In the genomic region with DNA sequence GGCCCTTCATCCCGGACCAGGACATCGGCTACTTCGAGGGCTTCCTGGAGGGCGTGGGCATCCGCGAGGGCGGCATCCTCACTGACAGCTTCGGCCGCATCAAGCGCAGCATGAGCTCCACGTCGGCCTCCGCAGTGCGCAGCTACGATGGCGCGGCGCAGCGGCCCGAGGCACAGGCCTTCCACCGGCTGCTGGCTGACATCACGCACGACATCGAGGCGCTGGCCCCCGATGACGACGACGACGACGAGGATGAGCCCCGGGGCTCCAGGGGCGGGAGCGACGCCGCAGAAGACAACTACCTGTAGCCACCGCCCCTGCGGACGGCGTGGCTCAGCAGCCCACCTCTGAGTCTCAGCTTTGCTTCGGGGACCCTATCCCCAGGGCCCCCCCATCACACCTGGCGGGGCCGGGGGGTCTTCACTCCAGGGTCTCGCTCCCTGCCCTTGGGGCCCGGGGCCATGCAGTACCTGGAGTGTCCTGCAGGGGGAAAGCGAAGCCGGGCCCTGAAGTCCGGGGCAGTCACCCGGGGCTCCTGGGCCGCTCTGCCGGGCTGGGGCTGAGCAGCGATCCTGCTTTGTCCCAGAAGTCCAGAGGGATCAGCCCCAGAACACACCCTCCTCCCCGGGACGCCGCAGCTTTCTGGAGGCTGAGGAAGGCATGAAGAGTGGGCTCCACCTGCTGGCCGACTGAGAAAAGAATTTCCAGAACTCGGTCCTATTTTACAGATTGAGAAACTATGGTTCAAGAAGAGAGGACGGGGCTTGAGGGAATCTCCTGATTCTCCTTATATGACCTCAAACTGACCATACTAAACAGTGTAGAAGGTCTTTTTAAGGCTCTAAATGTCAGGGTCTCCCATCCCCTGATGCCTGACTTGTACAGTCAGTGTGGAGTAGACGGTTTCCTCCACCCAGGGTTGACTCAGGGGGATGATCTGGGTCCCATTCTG, we compare ENCODE assay signal across 8 cellular contexts. TPM values are rescaled to one million over a fixed set of nuclear protein-coding genes. Genes with fewer than 3 reads are reported as not detected.
A peak's percentile ranks its signal among the peaks of the same experiment; 100 is the strongest.
DNase-seq lines count a peak whose midpoint lies in the region; ATAC-seq and TF ChIP-seq lines count a peak whose summit lies in the region.

No MANE protein-coding gene starts in this region.

- TF ChIP-seq CTCF in RWPE1 (conservative IDR thresholded peaks at IDR 0.05; ENCODE audit: low read depth) (peak; percentile 100), fibroblast of villous mesenchyme (IDR thresholded peaks at IDR 0.05; ENCODE audit: insufficient read depth, low read depth, low read length) (peak; percentile 92), thoracic aorta (IDR thresholded peaks at IDR 0.05) (peak; percentile 86)

- H3K14ac ChIP-seq in neuronal stem cell (ENCODE audit: low read length): peak overlapping the region; percentile 42

- H3K36me3 ChIP-seq in neuronal stem cell (replicated peaks in 1 of 2; ENCODE audit: control insufficient read depth in 2 of 2, insufficient read depth in 2 of 2, low read length in 2 of 2) (no peaks in the 10 kb centered on the region), thoracic aorta (no peaks in the 10 kb centered on the region)

- DNase-seq in Daoy (ENCODE audit: low read depth) (peak; percentile 87), M059J (ENCODE audit: low read depth) (peak; percentile 86), RWPE1 (ENCODE audit: low spot score) (peak; percentile 94), fibroblast of villous mesenchyme (ENCODE audit: low read depth) (peak; percentile 80), neuronal stem cell (ENCODE audit: low spot score) (peak; percentile 84), thoracic aorta (ENCODE audit: low spot score) (peak; percentile 42)
- DNase-seq in activated T-helper 2 cell treated with anti-CD3 and anti-CD28 coated beads, Interferon-gamma antibody, Interleukin-2, Interleukin-4, amounts not matched to agents 10 μg/mL and 5 μg/mL and 100 μg/mL, durations not matched to agents 14 hours and 24 hours and 36 hours (ENCODE audit: low spot score): peak; percentile 28

- ATAC-seq in thoracic aorta (ENCODE audit: insufficient number of reproducible peaks, low FRiP score, low read depth) (peak; percentile 40), HG03442 (IDR thresholded peaks at IDR 0.05; ENCODE audit: unreplicated experiment) (no peak)

- peaks cover 3% of the 10 kb centered on the region for H3K4me1 Mint-ChIP-seq in activated T-helper 2 cell treated with anti-CD3 and anti-CD28 coated beads, Interferon-gamma antibody, Interleukin-2, Interleukin-4, amounts not matched to agents 10 μg/mL and 5 μg/mL and 100 μg/mL, durations not matched to agents 14 hours and 24 hours and 36 hours (ENCODE audit: low read depth)

- H2AFZ ChIP-seq in neuronal stem cell (ENCODE audit: low read length): peak overlapping the region; percentile 76

- H3K4me3 ChIP-seq in fibroblast of villous mesenchyme (ENCODE audit: low read depth, low read length): peak overlapping the region; percentile 18
- H3K4me3 ChIP-seq in neuronal stem cell (ENCODE audit: low read length in 2 of 2): peak overlapping the region in 1 of 2 donors; percentile 25
- H3K4me3 ChIP-seq in thoracic aorta: peak overlapping the region; percentile 62

- no peak overlapping the region for H3K4ac ChIP-seq in neuronal stem cell (ENCODE audit: low read length)

- H2BK120ac ChIP-seq in neuronal stem cell (ENCODE audit: low read depth, low read length): no peak overlapping the region

- peak overlapping the region; percentile 37 for H3K9ac ChIP-seq in neuronal stem cell (ENCODE audit: low read depth, low read length, poor library complexity)

- CTCF ChIA-PET in RWPE1 (lab: Yijun Ruan, JAX): interaction anchor here (0.5 to 7.5 kb wide), 65 partner anchors 8 to 567 kb away, joined by 3 to 81 read pairs (median 4); partner anchors contain the start of genes HCK, PDRG1, TM9SF4 and XKR7

- H3K23ac ChIP-seq in neuronal stem cell (ENCODE audit: low read depth, low read length, poor library complexity): peak overlapping the region; percentile 4

- no peak overlapping the region for H2BK12ac ChIP-seq in neuronal stem cell (ENCODE audit: low read length)

- H3K27ac ChIP-seq in RWPE1 (no peak overlapping the region), neuronal stem cell (replicated peaks; ENCODE audit: low read length) (no peak overlapping the region), thoracic aorta (no peak overlapping the region)

- intact Hi-C loops in activated T-helper 2 cell treated with anti-CD3 and anti-CD28 coated beads, Interferon-gamma antibody, Interleukin-2, Interleukin-4, amounts not matched to agents 10 μg/mL and 5 μg/mL and 100 μg/mL, durations not matched to agents 14 hours and 24 hours and 36 hours (cut with micrococcal nuclease): loop anchor here (2.0 to 10.0 kb wide), 2 partner anchors 64 to 178 kb away; no protein-coding TSS in a partner anchor

- no peaks in the 10 kb centered on the region for H3K9me3 Mint-ChIP-seq in activated T-helper 2 cell treated with anti-CD3 and anti-CD28 coated beads, Interferon-gamma antibody, Interleukin-2, Interleukin-4, amounts not matched to agents 10 μg/mL and 5 μg/mL and 100 μg/mL, durations not matched to agents 14 hours and 24 hours and 36 hours

- H3K9me3 ChIP-seq in neuronal stem cell (replicated peaks in 1 of 2; ENCODE audit: control insufficient read depth in 2 of 2, insufficient read depth in 1 of 2, low read depth in 1 of 2, low read length in 2 of 2): no peaks in the 10 kb centered on the region
- H3K9me3 ChIP-seq in thoracic aorta: no peaks in the 10 kb centered on the region

- peaks cover 43% of the 10 kb centered on the region for H3K27me3 Mint-ChIP-seq in activated T-helper 2 cell treated with anti-CD3 and anti-CD28 coated beads, Interferon-gamma antibody, Interleukin-2, Interleukin-4, amounts not matched to agents 10 μg/mL and 5 μg/mL and 100 μg/mL, durations not matched to agents 14 hours and 24 hours and 36 hours (ENCODE audit: low read depth)

- peak overlapping the region; percentile 90 for H3K18ac ChIP-seq in neuronal stem cell (ENCODE audit: low read length)

- H3K79me1 ChIP-seq in neuronal stem cell (ENCODE audit: low read depth, low read length): no peaks in the 10 kb centered on the region

- peak overlapping the region; percentile 1 for H2BK15ac ChIP-seq in neuronal stem cell (ENCODE audit: low read length)

- H3K4me3 Mint-ChIP-seq in activated T-helper 2 cell treated with anti-CD3 and anti-CD28 coated beads, Interferon-gamma antibody, Interleukin-2, Interleukin-4, amounts not matched to agents 10 μg/mL and 5 μg/mL and 100 μg/mL, durations not matched to agents 14 hours and 24 hours and 36 hours (ENCODE audit: low read depth): no peak overlapping the region

- H2AK5ac ChIP-seq in neuronal stem cell (ENCODE audit: low read depth, low read length): peak overlapping the region; percentile 2

- no CpG with 5 or more reads among the region's 59 CpGs for WGBS in neuronal stem cell (ENCODE audit: extremely low coverage in 2 of 2, insufficient read length in 2 of 2, insufficient replicate concordance in 1 of 2), 2 donors

- no peak overlapping the region for H2BK5ac ChIP-seq in neuronal stem cell (ENCODE audit: low read length)

- H3K4me1 ChIP-seq in neuronal stem cell (ENCODE audit: control insufficient read depth in 2 of 2, insufficient read depth in 1 of 2, low read depth in 1 of 2, low read length in 2 of 2) (peaks cover 0 to 4% of the 10 kb centered on the region in 2 donors), thoracic aorta (ENCODE audit: control insufficient read depth in 1 of 2, low read depth in 2 of 2) (peaks cover 4 to 6% of the 10 kb centered on the region in 2 donors)

- H3K27ac Mint-ChIP-seq in activated T-helper 2 cell treated with anti-CD3 and anti-CD28 coated beads, Interferon-gamma antibody, Interleukin-2, Interleukin-4, amounts not matched to agents 10 μg/mL and 5 μg/mL and 100 μg/mL, durations not matched to agents 14 hours and 24 hours and 36 hours: no peak overlapping the region

- H3K36me3 Mint-ChIP-seq in activated T-helper 2 cell treated with anti-CD3 and anti-CD28 coated beads, Interferon-gamma antibody, Interleukin-2, Interleukin-4, amounts not matched to agents 10 μg/mL and 5 μg/mL and 100 μg/mL, durations not matched to agents 14 hours and 24 hours and 36 hours (ENCODE audit: low read depth): no peaks in the 10 kb centered on the region

- H3K27me3 ChIP-seq in neuronal stem cell (ENCODE audit: control insufficient read depth in 3 of 3, insufficient read depth in 3 of 3, low read depth in 1 of 3, low read length in 3 of 3) (peaks cover 0 to 63% (median 8%) of the 10 kb centered on the region in 3 experiments), thoracic aorta (replicated peaks; ENCODE audit: insufficient read depth) (no peaks in the 10 kb centered on the region)

- peak overlapping the region; percentile 58 for H3K4me2 ChIP-seq in neuronal stem cell (ENCODE audit: insufficient read depth, low read length, poor library complexity, severe bottlenecking)

- H4K91ac ChIP-seq in neuronal stem cell (ENCODE audit: low read depth, low read length, poor library complexity): no peak overlapping the region

- POLR2A ChIA-PET in RWPE1 (lab: Yijun Ruan, JAX; ENCODE audit: low non-redundant PET): no interaction called here

- no peak overlapping the region for H4K8ac ChIP-seq in neuronal stem cell (ENCODE audit: low read depth, low read length)

RNA-seq across cellular contexts. Expression of gene HCK, which starts 20.8 kb away (rescaled TPM):
- 0.15 TPM in 1 of 2 replicates, not detected in the other for total RNA-seq in Daoy (2014; rRNA removed; shearing (Covaris generic))
- 0.27 TPM in 1 of 2 replicates, not detected in the other for total RNA-seq in M059J (2014; rRNA removed; shearing (Covaris generic))
- total RNA-seq in activated T-helper 2 cell treated with anti-CD3 and anti-CD28 coated beads, Interferon-gamma antibody, Interleukin-2, Interleukin-4, amounts not matched to agents 10 μg/mL and 5 μg/mL and 100 μg/mL, durations not matched to agents 14 hours and 24 hours and 36 hours: not detected in 2 replicates
- total RNA-seq in fibroblast of villous mesenchyme (not detected in 2 replicates), thoracic aorta (10 to 100 TPM; 29.0 to 38.1 TPM)
- 0.25 TPM for polyA plus RNA-seq in neuronal stem cell (2013, experiment 1 of 2)
- polyA plus RNA-seq in neuronal stem cell (2013, experiment 2 of 2): 0.14 TPM

RNA-seq across cellular contexts. Expression of gene CCM2L, which starts 21.0 kb away (rescaled TPM):
- total RNA-seq in Daoy (2014; rRNA removed; shearing (Covaris generic)): 1.0 and 2.1 TPM in 2 replicates
- total RNA-seq in M059J (2014; rRNA removed; shearing (Covaris generic)): not detected in 2 replicates
- total RNA-seq in activated T-helper 2 cell treated with anti-CD3 and anti-CD28 coated beads, Interferon-gamma antibody, Interleukin-2, Interleukin-4, amounts not matched to agents 10 μg/mL and 5 μg/mL and 100 μg/mL, durations not matched to agents 14 hours and 24 hours and 36 hours: not detected in 2 replicates
- total RNA-seq in fibroblast of villous mesenchyme (under 0.01 TPM in 1 of 2 replicates, not detected in the other), thoracic aorta (1 to 10 TPM; 2.7 to 6.4 TPM)
- 1.4 TPM for polyA plus RNA-seq in neuronal stem cell (2013, experiment 1 of 2)
- 1.2 TPM for polyA plus RNA-seq in neuronal stem cell (2013, experiment 2 of 2)

Comparison
In these comparisons a context has a peak if more than half of its experiments do, and no peak if none do; other contexts are left out.
1. DNase-seq: peak in every context shown above with its lines; median percentile 94 in RWPE1; 87 in Daoy; 86 in M059J; 84 in neuronal stem cell; 80 in fibroblast of villous mesenchyme; 42 in thoracic aorta; 28 in activated T-helper 2 cell treated with anti-CD3 and anti-CD28 coated beads, Interferon-gamma antibody, Interleukin-2, Interleukin-4, amounts not matched to agents 10 μg/mL and 5 μg/mL and 100 μg/mL, durations not matched to agents 14 hours and 24 hours and 36 hours.
2. RNA of gene HCK, which starts 20.8 kb away (total RNA-seq): 29.0 to 38.1 TPM in thoracic aorta; 0.27 TPM in M059J, not detected in activated T-helper 2 cell treated with anti-CD3 and anti-CD28 coated beads, Interferon-gamma antibody, Interleukin-2, Interleukin-4, amounts not matched to agents 10 μg/mL and 5 μg/mL and 100 μg/mL, durations not matched to agents 14 hours and 24 hours and 36 hours, 0.15 TPM in Daoy and not detected in fibroblast of villous mesenchyme; every median in the first group is over 10 times any median in the second.
3. Peak in every context shown above with its lines, with median percentiles within 50 percentile points of each other: CTCF ChIP-seq.